22 cellular contexts compared by ENCODE assay signal in the genomic region with DNA sequence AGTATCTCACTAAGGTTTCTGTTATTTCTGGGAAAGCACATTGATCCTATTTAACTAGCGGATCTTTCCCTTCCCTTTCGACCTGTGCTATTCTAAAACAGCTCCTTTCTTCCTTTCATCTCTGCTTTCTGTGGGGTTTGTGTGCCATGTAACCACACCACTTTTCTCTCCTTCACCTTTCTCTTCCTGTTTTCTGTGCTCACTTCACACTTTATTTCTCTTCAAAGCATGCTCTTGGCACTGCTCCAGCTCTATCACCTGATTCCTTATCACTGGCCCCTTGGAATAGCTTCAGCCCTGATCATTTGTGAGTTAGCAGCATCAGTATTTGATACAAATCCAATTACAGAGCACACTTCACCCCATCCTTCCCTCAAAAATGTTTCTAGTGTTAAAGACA. TPM values are rescaled to one million over a fixed set of nuclear protein-coding genes. Genes with fewer than 3 reads are reported as not detected.
DNase-seq lines count a peak whose midpoint lies in the region; ATAC-seq and TF ChIP-seq lines count a peak whose summit lies in the region.
"Had no signal": no experiment of that assay in that cellular context is flagged by ENCODE, and none has a peak within 500 bp of the region (broad histone marks: within the 10 kb centered on the region; RNA-seq: fewer than 3 reads in every experiment).

No MANE protein-coding gene starts in this region.

- no peaks in the 10 kb centered on the region for H3K36me3 Mint-ChIP-seq in CD4-positive, alpha-beta T cell (ENCODE audit: low read depth)
- no peaks in the 10 kb centered on the region for H3K36me3 Mint-ChIP-seq in T-cell
- H3K36me3 Mint-ChIP-seq in immature natural killer cell = no peaks in the 10 kb centered on the region
- H3K36me3 Mint-ChIP-seq in nephron progenitor cell (ENCODE audit: low read depth) = peaks cover 5% of the 10 kb centered on the region
- H3K36me3 Mint-ChIP-seq: activated CD4-positive, alpha-beta memory T cell treated with anti-CD3 and anti-CD28 coated beads for 36 hours; WTC11 had no signal

- peaks cover 42% of the 10 kb centered on the region for H3K4me1 Mint-ChIP-seq in CD4-positive, alpha-beta T cell (ENCODE audit: low read depth)
- H3K4me1 Mint-ChIP-seq in T-cell (peaks cover 22 to 39% (median 35%) of the 10 kb centered on the region in 3 donors), immature natural killer cell (peaks cover 5 to 11% of the 10 kb centered on the region in 2 donors), nephron progenitor cell (peaks cover 11% of the 10 kb centered on the region)

- no peaks in the 10 kb centered on the region for H3K9me3 ChIP-seq in CD4-positive, alpha-beta T cell (ENCODE audit: control insufficient read depth, low read length)
- H3K9me3 ChIP-seq: lower lobe of right lung, SK-N-SH, thyroid gland had no signal

- H3K4me3 Mint-ChIP-seq in CD4-positive, alpha-beta T cell = peak overlapping the region; percentile 9
- H3K4me3 Mint-ChIP-seq in T-cell (peak overlapping the region in 2 of 3 donors; percentile 1 to 52), immature natural killer cell (peak overlapping the region in 3 of 5 donors; percentile 4 to 47 (median 31)), nephron progenitor cell (no peak overlapping the region)
- H3K4me3 Mint-ChIP-seq: activated CD4-positive, alpha-beta memory T cell treated with anti-CD3 and anti-CD28 coated beads for 36 hours; WTC11 had no signal

- POLR2A ChIA-PET in CD4-positive, alpha-beta T cell (lab: Charles Lee) = interaction anchor here (0.7 to 2.4 kb wide), 4 partner anchors 9 to 916 kb away, joined by 3 to 14 read pairs (median 3); no protein-coding TSS in a partner anchor
- POLR2A ChIA-PET in T-cell (lab: Charles Lee) = no interaction called here

- CTCF ChIA-PET in CD4-positive, alpha-beta T cell (lab: Charles Lee) = no interaction called here
- CTCF ChIA-PET in T-cell (lab: Charles Lee) = interaction anchor here in 1 of 2 donors (0.6 to 1.2 kb wide), 2 partner anchors 326 to 328 kb away, joined by 3 to 4 read pairs; no protein-coding TSS in a partner anchor

- H3K9me3 Mint-ChIP-seq in CD4-positive, alpha-beta T cell = no peaks in the 10 kb centered on the region
- peaks cover 0 to 1% (median 0%) of the 10 kb centered on the region in 3 donors for H3K9me3 Mint-ChIP-seq in T-cell
- H3K9me3 Mint-ChIP-seq in immature natural killer cell = peaks cover 0 to 5% (median 0%) of the 10 kb centered on the region in 6 donors
- H3K9me3 Mint-ChIP-seq in nephron progenitor cell = peaks cover 17% of the 10 kb centered on the region
- H3K9me3 Mint-ChIP-seq: activated CD4-positive, alpha-beta memory T cell treated with anti-CD3 and anti-CD28 coated beads for 36 hours had no signal

- H3K27ac ChIP-seq in CD4-positive, alpha-beta T cell (ENCODE audit: low read depth, low read length) = no peak overlapping the region
- H3K27ac ChIP-seq: 22Rv1, lower lobe of right lung, thyroid gland had no signal

- H3K27ac Mint-ChIP-seq in CD4-positive, alpha-beta T cell = peak overlapping the region; percentile 50
- H3K27ac Mint-ChIP-seq in T-cell (peak overlapping the region; percentile 55 to 84), immature natural killer cell (peak overlapping the region in 1 of 6 donors; percentile 46), nephron progenitor cell (no peak overlapping the region)
- H3K27ac Mint-ChIP-seq: activated CD4-positive, alpha-beta memory T cell treated with anti-CD3 and anti-CD28 coated beads for 36 hours; WTC11 had no signal

- H3K27me3 Mint-ChIP-seq in CD4-positive, alpha-beta T cell = peaks cover 16% of the 10 kb centered on the region
- H3K27me3 Mint-ChIP-seq in T-cell (peaks cover 4 to 20% of the 10 kb centered on the region in 2 donors), immature natural killer cell (ENCODE audit: low read depth in 3 of 3) (peaks cover 1 to 15% (median 4%) of the 10 kb centered on the region in 3 donors), nephron progenitor cell (ENCODE audit: low read depth, poor library complexity) (no peaks in the 10 kb centered on the region)

- DNase-seq in DMS 273 (lab: John Stamatoyannopoulos, UW; ENCODE audit: unreplicated experiment) (peak; percentile 16), DMS 273 treated with DMSO at 0.1 percent for 48 hours (lab: John Stamatoyannopoulos, UW) (no peak), T-cell (peak in 4 of 34 experiments; percentile 9 to 24 (median 16)), immature natural killer cell (peak in 1 of 3 donors; percentile 10), T1000 (lab: John Stamatoyannopoulos, UW) (no peak), nephron progenitor cell (no peak)
- no peak for DNase-seq in CD4-positive, alpha-beta T cell
- DNase-seq in stimulated activated CD4-positive, alpha-beta T cell treated with anti-CD3 and anti-CD28 coated beads, Interleukin-4, amount 100 ng/mL, for 24 hours = no peak
- DNase-seq: activated CD4-positive, alpha-beta memory T cell treated with anti-CD3 and anti-CD28 coated beads for 36 hours; activated naive CD4-positive, alpha-beta T cell treated with Interleukin-2 at 50 U/mL for 16 hours; Karpas-422; lower lobe of right lung; NCI-H2029; nucleus accumbens; RPMI8226; SK-N-SH; thyroid gland had no signal

- intact Hi-C loops in CD4-positive, alpha-beta T cell (cut with DNase I, micrococcal nuclease) = no loop called here

- H3K27me3 ChIP-seq in CD4-positive, alpha-beta T cell (ENCODE audit: control insufficient read depth, insufficient read depth, low read length) = no peaks in the 10 kb centered on the region
- H3K27me3 ChIP-seq: thyroid gland had no signal

- ATAC-seq in CD4-positive, alpha-beta T cell (ENCODE audit: poor library complexity) = no peak
- peak in 3 of 4 experiments; percentile 39 to 48 (median 42) for ATAC-seq in T-cell (replicated peaks in 1 of 4)
- ATAC-seq: lower lobe of right lung, WTC11 had no signal

- TF ChIP-seq CTCF in CD4-positive, alpha-beta T cell (IDR thresholded peaks at IDR 0.05) = no peak
- TF ChIP-seq CTCF in nephron progenitor cell (IDR thresholded peaks at IDR 0.05) = no peak

RNA-seq across cellular contexts. Expression of a gene that starts 8.1 kb away (rescaled TPM):
- not detected for total RNA-seq in CD4-positive, alpha-beta T cell
- under 1 TPM in 3 of 5 donors, not detected in 2; 0.30 to 0.47 (median 0.33) TPM for total RNA-seq in T-cell
- 1 to 10 TPM in 1 of 3 donors, under 1 TPM in 1, not detected in 1; 0.81 to 2.8 TPM for polyA plus RNA-seq in immature natural killer cell
- total RNA-seq: activated CD4-positive, alpha-beta memory T cell treated with anti-CD3 and anti-CD28 coated beads for 36 hours; HT-29; NCI-H460; pulmonary artery endothelial cell had no signal
- polyA plus RNA-seq: SK-N-SH had no signal

RNA-seq across cellular contexts. Expression of a gene that starts 49.1 kb away (rescaled TPM):
- total RNA-seq in CD4-positive, alpha-beta T cell = not detected
- total RNA-seq in T-cell = not detected
- polyA plus RNA-seq in immature natural killer cell = under 1 TPM in 1 of 3 donors, not detected in 2; 0.10 TPM
- total RNA-seq: activated CD4-positive, alpha-beta memory T cell treated with anti-CD3 and anti-CD28 coated beads for 36 hours; HT-29; WTC11 had no signal
